1 cellular context compared by ENCODE assay signal in the genomic region with DNA sequence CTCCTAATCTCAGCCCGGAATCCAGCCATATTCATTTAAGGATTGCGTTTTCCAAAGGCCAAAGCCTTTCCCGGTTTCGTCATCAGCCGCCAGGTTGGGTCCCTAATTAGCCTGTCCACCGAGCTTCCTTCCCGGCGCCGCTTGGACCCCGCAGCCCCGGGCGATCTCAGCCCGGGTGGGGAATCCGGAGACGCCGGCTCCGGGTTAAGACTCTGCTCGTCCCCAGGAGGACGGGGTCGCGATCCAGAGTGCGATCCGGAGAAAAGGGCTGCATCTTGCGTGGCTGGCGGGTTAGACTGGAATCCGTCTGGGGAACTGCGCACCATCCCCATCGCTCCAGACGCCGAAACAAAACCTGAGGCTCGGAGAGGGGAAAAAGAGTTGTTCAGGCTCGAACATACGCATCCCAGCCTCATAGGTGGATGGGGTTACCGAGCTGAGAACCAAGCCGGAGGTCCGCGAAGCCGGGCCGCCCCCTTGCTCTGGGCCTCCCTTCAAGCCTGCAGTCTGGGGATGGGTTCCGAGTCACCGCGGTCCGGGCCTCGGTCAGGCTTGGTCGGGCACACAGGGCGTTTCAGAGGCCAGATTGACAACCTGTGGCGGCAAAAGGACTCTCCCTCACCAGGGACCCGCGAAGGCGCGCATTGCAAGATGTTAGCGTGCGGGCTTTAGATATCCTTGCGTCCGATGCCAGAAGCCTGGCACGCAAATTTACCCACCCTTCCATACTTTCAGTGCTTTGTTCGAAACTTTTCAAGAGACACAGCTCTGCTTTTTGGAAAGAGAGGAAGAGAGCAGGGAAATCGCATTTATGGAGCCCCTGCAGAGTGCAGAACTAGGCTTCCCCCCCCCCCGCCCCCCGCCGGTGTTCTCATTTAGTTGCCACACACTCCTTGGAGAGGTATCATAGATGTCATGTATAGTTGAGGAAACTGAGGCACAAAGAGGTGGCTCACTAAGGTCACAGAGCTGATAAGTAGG.
TF ChIP-seq lines count a peak whose summit lies in the region.

No MANE protein-coding gene starts in this region.

TF ChIP-seq in GM23338, 12 proteins besides CTCF, POLR2A, EP300 and RAD21 (continued from another document):
- TF ChIP-seq, protein P1, sequence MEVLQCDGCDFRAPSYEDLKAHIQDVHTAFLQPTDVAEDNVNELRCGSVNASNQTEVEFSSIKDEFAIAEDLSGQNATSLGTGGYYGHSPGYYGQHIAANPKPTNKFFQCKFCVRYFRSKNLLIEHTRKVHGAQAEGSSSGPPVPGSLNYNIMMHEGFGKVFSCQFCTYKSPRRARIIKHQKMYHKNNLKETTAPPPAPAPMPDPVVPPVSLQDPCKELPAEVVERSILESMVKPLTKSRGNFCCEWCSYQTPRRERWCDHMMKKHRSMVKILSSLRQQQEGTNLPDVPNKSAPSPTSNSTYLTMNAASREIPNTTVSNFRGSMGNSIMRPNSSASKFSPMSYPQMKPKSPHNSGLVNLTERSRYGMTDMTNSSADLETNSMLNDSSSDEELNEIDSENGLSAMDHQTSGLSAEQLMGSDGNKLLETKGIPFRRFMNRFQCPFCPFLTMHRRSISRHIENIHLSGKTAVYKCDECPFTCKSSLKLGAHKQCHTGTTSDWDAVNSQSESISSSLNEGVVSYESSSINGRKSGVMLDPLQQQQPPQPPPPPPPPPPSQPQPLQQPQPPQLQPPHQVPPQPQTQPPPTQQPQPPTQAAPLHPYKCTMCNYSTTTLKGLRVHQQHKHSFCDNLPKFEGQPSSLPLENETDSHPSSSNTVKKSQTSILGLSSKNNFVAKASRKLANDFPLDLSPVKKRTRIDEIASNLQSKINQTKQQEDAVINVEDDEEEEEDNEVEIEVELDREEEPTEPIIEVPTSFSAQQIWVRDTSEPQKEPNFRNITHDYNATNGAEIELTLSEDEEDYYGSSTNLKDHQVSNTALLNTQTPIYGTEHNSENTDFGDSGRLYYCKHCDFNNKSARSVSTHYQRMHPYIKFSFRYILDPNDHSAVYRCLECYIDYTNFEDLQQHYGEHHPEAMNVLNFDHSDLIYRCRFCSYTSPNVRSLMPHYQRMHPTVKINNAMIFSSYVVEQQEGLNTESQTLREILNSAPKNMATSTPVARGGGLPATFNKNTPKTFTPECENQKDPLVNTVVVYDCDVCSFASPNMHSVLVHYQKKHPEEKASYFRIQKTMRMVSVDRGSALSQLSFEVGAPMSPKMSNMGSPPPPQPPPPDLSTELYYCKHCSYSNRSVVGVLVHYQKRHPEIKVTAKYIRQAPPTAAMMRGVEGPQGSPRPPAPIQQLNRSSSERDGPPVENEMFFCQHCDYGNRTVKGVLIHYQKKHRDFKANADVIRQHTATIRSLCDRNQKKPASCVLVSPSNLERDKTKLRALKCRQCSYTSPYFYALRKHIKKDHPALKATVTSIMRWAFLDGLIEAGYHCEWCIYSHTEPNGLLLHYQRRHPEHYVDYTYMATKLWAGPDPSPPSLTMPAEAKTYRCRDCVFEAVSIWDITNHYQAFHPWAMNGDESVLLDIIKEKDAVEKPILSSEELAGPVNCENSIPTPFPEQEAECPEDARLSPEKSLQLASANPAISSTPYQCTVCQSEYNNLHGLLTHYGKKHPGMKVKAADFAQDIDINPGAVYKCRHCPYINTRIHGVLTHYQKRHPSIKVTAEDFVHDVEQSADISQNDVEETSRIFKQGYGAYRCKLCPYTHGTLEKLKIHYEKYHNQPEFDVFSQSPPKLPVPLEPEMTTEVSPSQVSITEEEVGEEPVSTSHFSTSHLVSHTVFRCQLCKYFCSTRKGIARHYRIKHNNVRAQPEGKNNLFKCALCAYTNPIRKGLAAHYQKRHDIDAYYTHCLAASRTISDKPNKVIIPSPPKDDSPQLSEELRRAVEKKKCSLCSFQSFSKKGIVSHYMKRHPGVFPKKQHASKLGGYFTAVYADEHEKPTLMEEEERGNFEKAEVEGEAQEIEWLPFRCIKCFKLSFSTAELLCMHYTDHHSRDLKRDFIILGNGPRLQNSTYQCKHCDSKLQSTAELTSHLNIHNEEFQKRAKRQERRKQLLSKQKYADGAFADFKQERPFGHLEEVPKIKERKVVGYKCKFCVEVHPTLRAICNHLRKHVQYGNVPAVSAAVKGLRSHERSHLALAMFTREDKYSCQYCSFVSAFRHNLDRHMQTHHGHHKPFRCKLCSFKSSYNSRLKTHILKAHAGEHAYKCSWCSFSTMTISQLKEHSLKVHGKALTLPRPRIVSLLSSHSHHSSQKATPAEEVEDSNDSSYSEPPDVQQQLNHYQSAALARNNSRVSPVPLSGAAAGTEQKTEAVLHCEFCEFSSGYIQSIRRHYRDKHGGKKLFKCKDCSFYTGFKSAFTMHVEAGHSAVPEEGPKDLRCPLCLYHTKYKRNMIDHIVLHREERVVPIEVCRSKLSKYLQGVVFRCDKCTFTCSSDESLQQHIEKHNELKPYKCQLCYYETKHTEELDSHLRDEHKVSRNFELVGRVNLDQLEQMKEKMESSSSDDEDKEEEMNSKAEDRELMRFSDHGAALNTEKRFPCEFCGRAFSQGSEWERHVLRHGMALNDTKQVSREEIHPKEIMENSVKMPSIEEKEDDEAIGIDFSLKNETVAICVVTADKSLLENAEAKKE (CRISPR knock-in tag; IDR thresholded peaks at IDR 0.05) = no peak
- peak; percentile 65 for TF ChIP-seq EZH2phosphoT487 (IDR thresholded peaks at IDR 0.05; ENCODE audit: unreplicated experiment)
- TF ChIP-seq EZH2 (IDR thresholded peaks at IDR 0.05; ENCODE audit: low read depth, unreplicated experiment) = peak; percentile 87
- TF ChIP-seq NANOG (IDR thresholded peaks at IDR 0.05; ENCODE audit: borderline replicate concordance) = no peak
- TF ChIP-seq JUNB (IDR thresholded peaks at IDR 0.05; ENCODE audit: unreplicated experiment) = no peak
- no peak for TF ChIP-seq POLR2AphosphoS5 (IDR thresholded peaks at IDR 0.05; ENCODE audit: low read depth)
- TF ChIP-seq, protein P2, sequence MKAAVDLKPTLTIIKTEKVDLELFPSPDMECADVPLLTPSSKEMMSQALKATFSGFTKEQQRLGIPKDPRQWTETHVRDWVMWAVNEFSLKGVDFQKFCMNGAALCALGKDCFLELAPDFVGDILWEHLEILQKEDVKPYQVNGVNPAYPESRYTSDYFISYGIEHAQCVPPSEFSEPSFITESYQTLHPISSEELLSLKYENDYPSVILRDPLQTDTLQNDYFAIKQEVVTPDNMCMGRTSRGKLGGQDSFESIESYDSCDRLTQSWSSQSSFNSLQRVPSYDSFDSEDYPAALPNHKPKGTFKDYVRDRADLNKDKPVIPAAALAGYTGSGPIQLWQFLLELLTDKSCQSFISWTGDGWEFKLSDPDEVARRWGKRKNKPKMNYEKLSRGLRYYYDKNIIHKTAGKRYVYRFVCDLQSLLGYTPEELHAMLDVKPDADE (IDR thresholded peaks at IDR 0.05) = no peak
- TF ChIP-seq ZNF114 (CRISPR knock-in tag; IDR thresholded peaks at IDR 0.05) = no peak
